2 cellular contexts compared by ENCODE assay signal in genomic region chr14:22243971-22244581, GRCh38.
A peak's percentile ranks its signal among the peaks of the same experiment; 100 is the strongest.
TF ChIP-seq lines count a peak whose summit lies in the region.

No MANE protein-coding gene starts in this region.

TF ChIP-seq in IMR-90, 13 proteins besides CTCF, POLR2A, EP300 and RAD21:
- TF ChIP-seq MAZ (IDR thresholded peaks at IDR 0.05; ENCODE audit: borderline replicate concordance, low read depth, low read length) (no peak), BHLHE40 (IDR thresholded peaks at IDR 0.05; ENCODE audit: low read depth, low read length) (no peak), FOS (IDR thresholded peaks at IDR 0.05; ENCODE audit: low read depth, low read length) (no peak), MXI1 (IDR thresholded peaks at IDR 0.05; ENCODE audit: borderline replicate concordance, low read depth, low read length) (no peak), SMC3 (IDR thresholded peaks at IDR 0.05; ENCODE audit: low read depth, low read length) (no peak), RFX5 (IDR thresholded peaks at IDR 0.05; ENCODE audit: low read depth, low read length) (no peak), NFE2L2 (IDR thresholded peaks at IDR 0.05; ENCODE audit: low read depth, low read length) (no peak), MAFK (IDR thresholded peaks at IDR 0.05; ENCODE audit: low read depth, low read length) (no peak)

TF ChIP-seq in H1, 55 proteins besides CTCF, POLR2A, EP300 and RAD21:
- TF ChIP-seq YY1 (IDR thresholded peaks at IDR 0.05; ENCODE audit: low read depth, low read length) (peak; percentile 40; the same call in 1 of the 2 replicates), HDAC2 (IDR thresholded peaks at IDR 0.05; ENCODE audit: borderline replicate concordance in 1 of 2, low read depth in 2 of 2, low read length in 2 of 2) (no peak)
